In the genomic region with DNA sequence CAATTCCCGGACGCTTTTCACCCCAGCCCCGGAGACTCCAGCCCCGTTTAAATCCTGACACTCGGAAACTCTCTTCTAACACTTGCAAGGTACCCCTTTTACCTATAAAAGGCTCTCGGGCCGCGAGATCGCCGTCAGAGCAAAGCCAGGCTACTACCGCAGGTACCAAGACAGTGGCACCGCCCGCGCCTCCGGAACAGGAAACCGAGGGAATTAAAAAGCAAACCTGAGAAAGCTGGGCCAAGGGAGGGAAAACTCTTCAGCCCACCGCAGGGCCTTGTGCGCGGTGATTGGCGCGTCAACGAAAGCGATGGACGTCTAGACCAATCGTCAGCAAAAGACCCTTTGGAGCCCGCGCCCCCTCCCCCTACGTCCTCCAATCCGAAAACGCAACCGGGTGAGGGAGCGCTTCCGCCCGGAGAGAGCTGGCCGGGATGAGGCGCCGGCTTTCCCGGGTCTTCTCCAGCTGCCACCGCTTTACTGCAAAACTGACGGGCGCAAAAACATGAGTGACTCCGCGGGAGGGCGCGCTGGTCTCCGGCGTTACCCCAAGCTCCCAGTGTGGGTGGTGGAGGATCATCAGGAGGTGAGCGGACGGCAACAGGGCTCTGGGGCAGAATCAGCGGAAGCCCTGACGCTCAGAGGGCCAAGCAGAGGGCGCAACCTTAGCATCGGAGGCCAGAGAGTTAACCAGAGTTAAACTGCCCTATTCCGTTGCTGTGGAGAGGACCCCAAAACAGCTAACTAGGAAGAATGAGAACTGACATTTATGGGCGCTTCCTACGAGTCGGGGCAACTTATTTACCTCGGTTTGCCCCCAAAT, we compare ENCODE assay signal across 1 cellular context.
A peak's percentile ranks its signal among the peaks of the same experiment; 100 is the strongest.
TF ChIP-seq lines count a peak whose summit lies in the region.

C5orf22 (plus strand) TSS at position 414 of the 823 bp plus-strand sequence; CDS start at position 506, 92 bp downstream.
DROSHA (minus strand) TSS at position 206 of the 823 bp plus-strand sequence. CDS start 3,034 bp downstream, outside the sequence.

TF ChIP-seq in K562, 482 proteins besides CTCF, POLR2A, EP300 and RAD21 (continued from another document and continues in another):
- TF ChIP-seq, protein P1, sequence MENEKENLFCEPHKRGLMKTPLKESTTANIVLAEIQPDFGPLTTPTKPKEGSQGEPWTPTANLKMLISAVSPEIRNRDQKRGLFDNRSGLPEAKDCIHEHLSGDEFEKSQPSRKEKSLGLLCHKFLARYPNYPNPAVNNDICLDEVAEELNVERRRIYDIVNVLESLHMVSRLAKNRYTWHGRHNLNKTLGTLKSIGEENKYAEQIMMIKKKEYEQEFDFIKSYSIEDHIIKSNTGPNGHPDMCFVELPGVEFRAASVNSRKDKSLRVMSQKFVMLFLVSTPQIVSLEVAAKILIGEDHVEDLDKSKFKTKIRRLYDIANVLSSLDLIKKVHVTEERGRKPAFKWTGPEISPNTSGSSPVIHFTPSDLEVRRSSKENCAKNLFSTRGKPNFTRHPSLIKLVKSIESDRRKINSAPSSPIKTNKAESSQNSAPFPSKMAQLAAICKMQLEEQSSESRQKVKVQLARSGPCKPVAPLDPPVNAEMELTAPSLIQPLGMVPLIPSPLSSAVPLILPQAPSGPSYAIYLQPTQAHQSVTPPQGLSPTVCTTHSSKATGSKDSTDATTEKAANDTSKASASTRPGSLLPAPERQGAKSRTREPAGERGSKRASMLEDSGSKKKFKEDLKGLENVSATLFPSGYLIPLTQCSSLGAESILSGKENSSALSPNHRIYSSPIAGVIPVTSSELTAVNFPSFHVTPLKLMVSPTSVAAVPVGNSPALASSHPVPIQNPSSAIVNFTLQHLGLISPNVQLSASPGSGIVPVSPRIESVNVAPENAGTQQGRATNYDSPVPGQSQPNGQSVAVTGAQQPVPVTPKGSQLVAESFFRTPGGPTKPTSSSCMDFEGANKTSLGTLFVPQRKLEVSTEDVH (IDR thresholded peaks at IDR 0.05; ENCODE audit: low read depth, partially characterized antibody) = peak; percentile 87
- TF ChIP-seq EWSR1 (IDR thresholded peaks at IDR 0.05; ENCODE audit: borderline replicate concordance, low read depth, partially characterized antibody) = no peak
- TF ChIP-seq, protein P2, sequence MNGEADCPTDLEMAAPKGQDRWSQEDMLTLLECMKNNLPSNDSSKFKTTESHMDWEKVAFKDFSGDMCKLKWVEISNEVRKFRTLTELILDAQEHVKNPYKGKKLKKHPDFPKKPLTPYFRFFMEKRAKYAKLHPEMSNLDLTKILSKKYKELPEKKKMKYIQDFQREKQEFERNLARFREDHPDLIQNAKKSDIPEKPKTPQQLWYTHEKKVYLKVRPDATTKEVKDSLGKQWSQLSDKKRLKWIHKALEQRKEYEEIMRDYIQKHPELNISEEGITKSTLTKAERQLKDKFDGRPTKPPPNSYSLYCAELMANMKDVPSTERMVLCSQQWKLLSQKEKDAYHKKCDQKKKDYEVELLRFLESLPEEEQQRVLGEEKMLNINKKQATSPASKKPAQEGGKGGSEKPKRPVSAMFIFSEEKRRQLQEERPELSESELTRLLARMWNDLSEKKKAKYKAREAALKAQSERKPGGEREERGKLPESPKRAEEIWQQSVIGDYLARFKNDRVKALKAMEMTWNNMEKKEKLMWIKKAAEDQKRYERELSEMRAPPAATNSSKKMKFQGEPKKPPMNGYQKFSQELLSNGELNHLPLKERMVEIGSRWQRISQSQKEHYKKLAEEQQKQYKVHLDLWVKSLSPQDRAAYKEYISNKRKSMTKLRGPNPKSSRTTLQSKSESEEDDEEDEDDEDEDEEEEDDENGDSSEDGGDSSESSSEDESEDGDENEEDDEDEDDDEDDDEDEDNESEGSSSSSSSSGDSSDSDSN (IDR thresholded peaks at IDR 0.05; ENCODE audit: borderline replicate concordance in 1 of 2, low read depth in 2 of 2, low read length in 2 of 2) = peak; percentile 71 to 79; a peak in 3 of 4 replicates
- TF ChIP-seq TAF15 (IDR thresholded peaks at IDR 0.05; ENCODE audit: low read depth, low read length) = no peak
- TF ChIP-seq FOXJ2 (tag; IDR thresholded peaks at IDR 0.05) = 0 out of 2 replicates have a peak, but pooled peaks have one; percentile 22
- no peak for TF ChIP-seq USF2 (CRISPR knock-in tag; IDR thresholded peaks at IDR 0.05)
- peak; percentile 90 for TF ChIP-seq RBFOX2 (IDR thresholded peaks at IDR 0.05; ENCODE audit: low read depth, low read length)
- TF ChIP-seq MYNN (IDR thresholded peaks at IDR 0.05) = no peak
- TF ChIP-seq MYNN (CRISPR knock-in tag; IDR thresholded peaks at IDR 0.05) = no peak
- TF ChIP-seq, protein P3, sequence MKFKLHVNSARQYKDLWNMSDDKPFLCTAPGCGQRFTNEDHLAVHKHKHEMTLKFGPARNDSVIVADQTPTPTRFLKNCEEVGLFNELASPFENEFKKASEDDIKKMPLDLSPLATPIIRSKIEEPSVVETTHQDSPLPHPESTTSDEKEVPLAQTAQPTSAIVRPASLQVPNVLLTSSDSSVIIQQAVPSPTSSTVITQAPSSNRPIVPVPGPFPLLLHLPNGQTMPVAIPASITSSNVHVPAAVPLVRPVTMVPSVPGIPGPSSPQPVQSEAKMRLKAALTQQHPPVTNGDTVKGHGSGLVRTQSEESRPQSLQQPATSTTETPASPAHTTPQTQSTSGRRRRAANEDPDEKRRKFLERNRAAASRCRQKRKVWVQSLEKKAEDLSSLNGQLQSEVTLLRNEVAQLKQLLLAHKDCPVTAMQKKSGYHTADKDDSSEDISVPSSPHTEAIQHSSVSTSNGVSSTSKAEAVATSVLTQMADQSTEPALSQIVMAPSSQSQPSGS (CRISPR knock-in tag; IDR thresholded peaks at IDR 0.05) = no peak
- peak in 1 of 2 experiments; percentile 89; a peak in 1 of 4 replicates for TF ChIP-seq KDM4B (IDR thresholded peaks at IDR 0.05; ENCODE audit: borderline replicate concordance in 2 of 2, low read depth in 1 of 2)
- TF ChIP-seq, protein P4, sequence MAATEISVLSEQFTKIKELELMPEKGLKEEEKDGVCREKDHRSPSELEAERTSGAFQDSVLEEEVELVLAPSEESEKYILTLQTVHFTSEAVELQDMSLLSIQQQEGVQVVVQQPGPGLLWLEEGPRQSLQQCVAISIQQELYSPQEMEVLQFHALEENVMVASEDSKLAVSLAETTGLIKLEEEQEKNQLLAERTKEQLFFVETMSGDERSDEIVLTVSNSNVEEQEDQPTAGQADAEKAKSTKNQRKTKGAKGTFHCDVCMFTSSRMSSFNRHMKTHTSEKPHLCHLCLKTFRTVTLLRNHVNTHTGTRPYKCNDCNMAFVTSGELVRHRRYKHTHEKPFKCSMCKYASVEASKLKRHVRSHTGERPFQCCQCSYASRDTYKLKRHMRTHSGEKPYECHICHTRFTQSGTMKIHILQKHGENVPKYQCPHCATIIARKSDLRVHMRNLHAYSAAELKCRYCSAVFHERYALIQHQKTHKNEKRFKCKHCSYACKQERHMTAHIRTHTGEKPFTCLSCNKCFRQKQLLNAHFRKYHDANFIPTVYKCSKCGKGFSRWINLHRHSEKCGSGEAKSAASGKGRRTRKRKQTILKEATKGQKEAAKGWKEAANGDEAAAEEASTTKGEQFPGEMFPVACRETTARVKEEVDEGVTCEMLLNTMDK (IDR thresholded peaks at IDR 0.05; ENCODE audit: borderline replicate concordance, insufficient read depth, low read depth, low read length, poor library complexity, severe bottlenecking) = peak; percentile 51
- TF ChIP-seq RFX1 (IDR thresholded peaks at IDR 0.05) = no peak
- TF ChIP-seq HMG20B (CRISPR knock-in tag; IDR thresholded peaks at IDR 0.05) = no peak; the same call in 1 of the 2 replicates
- no peak for TF ChIP-seq ZNF282 (CRISPR knock-in tag; IDR thresholded peaks at IDR 0.05)
- TF ChIP-seq POLR3G (IDR thresholded peaks at IDR 0.05; ENCODE audit: extremely low read depth, insufficient read length, insufficient replicate concordance) = no peak
- TF ChIP-seq STAG1 (CRISPR knock-in tag; IDR thresholded peaks at IDR 0.05; ENCODE audit: borderline replicate concordance) = no peak
- TF ChIP-seq NCOA1 (IDR thresholded peaks at IDR 0.05; ENCODE audit: low read depth) = no peak
- TF ChIP-seq HCFC1 (IDR thresholded peaks at IDR 0.05; ENCODE audit: low read depth, low read length) = peak; percentile 57; the same call in 1 of the 2 replicates
- no peak for TF ChIP-seq TAL1 (IDR thresholded peaks at IDR 0.05)
- peak; percentile 77; the same call in 1 of the 2 replicates for TF ChIP-seq ETV1 (tag; conservative IDR thresholded peaks at IDR 0.05; ENCODE audit: low read depth)
- TF ChIP-seq DACH1 (IDR thresholded peaks at IDR 0.05; ENCODE audit: partially characterized antibody) = no peak
- TF ChIP-seq, protein P5, sequence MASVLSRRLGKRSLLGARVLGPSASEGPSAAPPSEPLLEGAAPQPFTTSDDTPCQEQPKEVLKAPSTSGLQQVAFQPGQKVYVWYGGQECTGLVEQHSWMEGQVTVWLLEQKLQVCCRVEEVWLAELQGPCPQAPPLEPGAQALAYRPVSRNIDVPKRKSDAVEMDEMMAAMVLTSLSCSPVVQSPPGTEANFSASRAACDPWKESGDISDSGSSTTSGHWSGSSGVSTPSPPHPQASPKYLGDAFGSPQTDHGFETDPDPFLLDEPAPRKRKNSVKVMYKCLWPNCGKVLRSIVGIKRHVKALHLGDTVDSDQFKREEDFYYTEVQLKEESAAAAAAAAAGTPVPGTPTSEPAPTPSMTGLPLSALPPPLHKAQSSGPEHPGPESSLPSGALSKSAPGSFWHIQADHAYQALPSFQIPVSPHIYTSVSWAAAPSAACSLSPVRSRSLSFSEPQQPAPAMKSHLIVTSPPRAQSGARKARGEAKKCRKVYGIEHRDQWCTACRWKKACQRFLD (CRISPR knock-in tag; IDR thresholded peaks at IDR 0.05) = peak; percentile 51
- no peak for TF ChIP-seq SLC30A9 (CRISPR knock-in tag; IDR thresholded peaks at IDR 0.05)
- peak; percentile 21; the same call in 1 of the 2 replicates for TF ChIP-seq AFF4 (CRISPR knock-in tag; IDR thresholded peaks at IDR 0.05)
- TF ChIP-seq SMARCE1 (IDR thresholded peaks at IDR 0.05) = 0 out of 2 replicates have a peak, but pooled peaks have one; percentile 15
- TF ChIP-seq ZNF3 (CRISPR knock-in tag; IDR thresholded peaks at IDR 0.05) = no peak
- no peak for TF ChIP-seq ZNF24 (IDR thresholded peaks at IDR 0.05)
- TF ChIP-seq MEF2A (IDR thresholded peaks at IDR 0.05; ENCODE audit: control insufficient read depth, low read depth, low read length) = no peak
- TF ChIP-seq ATF1 (CRISPR knock-in tag; IDR thresholded peaks at IDR 0.05) = peak; percentile 33; the same call in 1 of the 2 replicates
- TF ChIP-seq ATF1 (tag; IDR thresholded peaks at IDR 0.05) = peak; percentile 93
- no peak for TF ChIP-seq ZNF133 (CRISPR knock-in tag; IDR thresholded peaks at IDR 0.05)
- no peak for TF ChIP-seq ZC3H8 (IDR thresholded peaks at IDR 0.05)
- peak; percentile 88 for TF ChIP-seq PHF20 (IDR thresholded peaks at IDR 0.05; ENCODE audit: partially characterized antibody)
- no peak for TF ChIP-seq ZNF175 (CRISPR knock-in tag; IDR thresholded peaks at IDR 0.05; ENCODE audit: low read depth)
- no peak for TF ChIP-seq CBX5 (IDR thresholded peaks at IDR 0.05; ENCODE audit: borderline replicate concordance, low read depth)
- TF ChIP-seq, protein P6, sequence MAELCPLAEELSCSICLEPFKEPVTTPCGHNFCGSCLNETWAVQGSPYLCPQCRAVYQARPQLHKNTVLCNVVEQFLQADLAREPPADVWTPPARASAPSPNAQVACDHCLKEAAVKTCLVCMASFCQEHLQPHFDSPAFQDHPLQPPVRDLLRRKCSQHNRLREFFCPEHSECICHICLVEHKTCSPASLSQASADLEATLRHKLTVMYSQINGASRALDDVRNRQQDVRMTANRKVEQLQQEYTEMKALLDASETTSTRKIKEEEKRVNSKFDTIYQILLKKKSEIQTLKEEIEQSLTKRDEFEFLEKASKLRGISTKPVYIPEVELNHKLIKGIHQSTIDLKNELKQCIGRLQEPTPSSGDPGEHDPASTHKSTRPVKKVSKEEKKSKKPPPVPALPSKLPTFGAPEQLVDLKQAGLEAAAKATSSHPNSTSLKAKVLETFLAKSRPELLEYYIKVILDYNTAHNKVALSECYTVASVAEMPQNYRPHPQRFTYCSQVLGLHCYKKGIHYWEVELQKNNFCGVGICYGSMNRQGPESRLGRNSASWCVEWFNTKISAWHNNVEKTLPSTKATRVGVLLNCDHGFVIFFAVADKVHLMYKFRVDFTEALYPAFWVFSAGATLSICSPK (IDR thresholded peaks at IDR 0.05; ENCODE audit: borderline replicate concordance) = no peak
- no peak for TF ChIP-seq DPF2 (IDR thresholded peaks at IDR 0.05)
